ENCODE assay signal across 25 cellular contexts in the genomic region with DNA sequence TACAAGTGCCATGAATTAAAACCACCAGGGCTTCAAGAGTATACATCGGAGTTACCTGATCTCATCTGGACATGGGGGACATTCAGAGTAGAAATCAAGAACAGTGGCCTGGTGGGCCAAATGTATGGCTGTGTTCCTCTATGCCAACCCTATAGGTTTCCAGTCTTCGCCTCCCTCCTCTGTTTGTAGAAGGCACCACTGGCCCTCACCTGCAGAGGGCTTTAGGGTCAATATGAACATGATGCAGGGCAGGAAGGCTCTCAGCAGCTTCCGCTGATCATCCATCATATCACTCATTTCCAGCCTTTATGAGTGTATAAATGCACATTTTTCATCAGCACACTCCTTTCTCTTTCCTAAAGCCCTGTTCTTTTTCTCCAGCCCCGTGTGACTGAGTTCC.
"Had no signal": no experiment of that assay in that cellular context is flagged by ENCODE, and none has a peak within 500 bp of the region (broad histone marks: within the 10 kb centered on the region; RNA-seq: fewer than 3 reads in every experiment).

No MANE protein-coding gene starts in this region.

- H3K27me3 ChIP-seq: adrenal gland, ascending aorta, brain microvascular endothelial cell, foreskin keratinocyte, left lung, neural progenitor cell, spleen, testis, vagina had no signal

- H3K4me3 ChIP-seq: adrenal gland, ascending aorta, left lung, lung, neural progenitor cell, spleen, testis, vagina had no signal

- H3K4me1 Mint-ChIP-seq: naive thymus-derived CD8-positive, alpha-beta T cell; neural progenitor cell had no signal

- H3K4me1 ChIP-seq: adrenal gland, ascending aorta, foreskin keratinocyte, left lung, neural progenitor cell, spleen, testis, vagina had no signal

- H3K4me2 ChIP-seq: neural progenitor cell had no signal

- H2AFZ ChIP-seq: neural progenitor cell had no signal

- H3K27me3 Mint-ChIP-seq: dendritic cell treated with granulocyte-macrophage colony-stimulating factor and Interleukin-4, amounts not matched to agents 40 ng/mL and 50 ng/mL, for 4 days had no signal

- H3K4me3 Mint-ChIP-seq: activated naive CD8-positive, alpha-beta T cell; activated T-cell treated with anti-CD3 and anti-CD28 coated beads, Interleukin-2, amount 50 U/mL, for 4 hours; dendritic cell treated with granulocyte-macrophage colony-stimulating factor and Interleukin-4, amounts not matched to agents 40 ng/mL and 50 ng/mL, for 4 days; naive thymus-derived CD8-positive, alpha-beta T cell; neural progenitor cell; type B pancreatic cell had no signal

- H3K9me3 Mint-ChIP-seq: neural progenitor cell, type B pancreatic cell had no signal

- H3K9me3 ChIP-seq: adrenal gland, ascending aorta, testis, vagina had no signal

- H3K9ac ChIP-seq: neural progenitor cell had no signal

- H3K27ac Mint-ChIP-seq: activated naive CD8-positive, alpha-beta T cell; activated T-helper 2 cell treated with anti-CD3 and anti-CD28 coated beads, Interferon-gamma antibody, Interleukin-2, Interleukin-4, amounts not matched to agents 10 μg/mL and 5 μg/mL and 100 μg/mL, durations not matched to agents 14 hours and 24 hours and 36 hours; dendritic cell treated with granulocyte-macrophage colony-stimulating factor and Interleukin-4, amounts not matched to agents 40 ng/mL and 50 ng/mL, for 4 days; naive thymus-derived CD8-positive, alpha-beta T cell; neural progenitor cell; type B pancreatic cell had no signal

- H3K36me3 ChIP-seq: adrenal gland, ascending aorta, brain microvascular endothelial cell, left lung, neural progenitor cell, spleen, vagina had no signal

- DNase-seq: activated CD4-positive, alpha-beta T cell treated with anti-CD3 and anti-CD28 coated beads, Interleukin-2, amount 50 U/mL, for 1 hour; activated CD4-positive, CD25-positive, alpha-beta regulatory T cell treated with anti-CD3 and anti-CD28 coated beads, Interleukin-2, amount 50 U/mL, for 72 hours; activated naive CD4-positive, alpha-beta T cell; activated T-cell treated with anti-CD3 and anti-CD28 coated beads, Interleukin-2, amount 50 U/mL, for 4 hours; adrenal gland; brain microvascular endothelial cell; caudate nucleus; effector CD4-positive, alpha-beta T cell; foreskin keratinocyte; kidney glomerular epithelial cell; left lung; naive thymus-derived CD8-positive, alpha-beta T cell; retina; spleen; stimulated activated CD4-positive, alpha-beta T cell treated with anti-CD3 and anti-CD28 coated beads, Interleukin-4, amount 100 ng/mL, for 1 hour; stimulated activated naive CD4-positive, alpha-beta T cell; testis had no signal

- H3K36me3 Mint-ChIP-seq: activated naive CD8-positive, alpha-beta T cell; neural progenitor cell; type B pancreatic cell had no signal

- H3K27ac ChIP-seq: adrenal gland, ascending aorta, brain microvascular endothelial cell, foreskin keratinocyte, left lung, neural progenitor cell, spleen, testis, vagina had no signal
